8 cellular contexts compared by ENCODE assay signal in the genomic region with DNA sequence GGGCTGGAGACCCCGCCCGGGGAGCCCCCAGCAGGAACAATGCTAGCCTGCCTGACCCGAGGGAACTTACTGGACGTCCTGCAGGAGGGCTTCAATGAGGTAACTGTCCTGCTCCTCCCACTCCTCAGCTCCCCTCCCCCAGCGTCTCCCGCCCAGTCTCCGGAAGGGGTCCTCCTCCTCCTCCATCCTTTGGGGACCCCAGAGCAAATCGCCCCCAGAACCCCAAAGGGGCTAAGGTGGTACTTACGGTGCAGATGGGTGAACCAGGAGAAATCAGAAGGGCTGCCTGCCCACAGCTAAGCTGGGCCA. TPM values are rescaled to one million over a fixed set of nuclear protein-coding genes. Genes with fewer than 3 reads are reported as not detected.
A peak's percentile ranks its signal among the peaks of the same experiment; 100 is the strongest.
DNase-seq lines count a peak whose midpoint lies in the region; ATAC-seq, FAIRE-seq and TF ChIP-seq lines count a peak whose summit lies in the region.

No MANE protein-coding gene starts in this region.

- intact Hi-C loops in HCT116 (cut with micrococcal nuclease), result no loop called here
- intact Hi-C loops in activated CD8-positive, alpha-beta T cell treated with anti-CD3 and anti-CD28 coated beads for 36 hours (cut with micrococcal nuclease), result loop anchor here (5.0 to 10.0 kb wide), 2 partner anchors 40 to 87 kb away; partner anchors contain the start of gene DLAT

- no TSS peak for BruUV-seq in HCT116 (replicated peaks; lab: Mats Ljungman, UMichigan)

- peak; percentile 57 for ATAC-seq in HCT116
- no peak for ATAC-seq in activated CD8-positive, alpha-beta T cell treated with anti-CD3 and anti-CD28 coated beads for 36 hours
- ATAC-seq in GM19324 (IDR thresholded peaks at IDR 0.05; ENCODE audit: low FRiP score, unreplicated experiment), result no peak

- H2AFZ ChIP-seq in HCT116 (ENCODE audit: low read depth, low read length, poor library complexity, severe bottlenecking), result peak overlapping the region; percentile 83

- H3K4me3 ChIP-seq in HCT116 (replicated peaks in 1 of 2; ENCODE audit: low read depth in 1 of 2, low read length in 2 of 2) (peak overlapping the region; percentile 53 to 67), iPS DF 6.9 (ENCODE audit: low read length) (peak overlapping the region; percentile 70; the same call in 1 of the 2 replicates), skin epidermis (peak overlapping the region; percentile 45 to 86 (median 65))

- H3K27ac ChIP-seq in HCT116 (ENCODE audit: low read depth, low read length), result peak overlapping the region; percentile 42; the same call in 1 of the 2 replicates
- H3K27ac ChIP-seq in iPS DF 6.9 (ENCODE audit: low read length), result no peak overlapping the region
- peak overlapping the region in 20 of 21 experiments; percentile 12 to 90 (median 70) for H3K27ac ChIP-seq in skin epidermis

- POLR2A ChIA-PET in HCT116 (lab: Charles Lee), result interaction anchor here (0.6 to 0.8 kb wide), 2 partner anchors 11 to 191 kb away, joined by 4 read pairs; no protein-coding TSS in a partner anchor
- POLR2A ChIA-PET in activated CD8-positive, alpha-beta T cell treated with anti-CD3 and anti-CD28 coated beads for 36 hours (lab: Charles Lee), result interaction anchor here (0.8 to 3.2 kb wide), 2 partner anchors 10 to 40 kb away, joined by 3 to 16 read pairs; no protein-coding TSS in a partner anchor

- no peaks in the 10 kb centered on the region for H4K20me1 ChIP-seq in HCT116 (ENCODE audit: insufficient read depth)

- no peaks in the 10 kb centered on the region for H3K79me2 ChIP-seq in HCT116 (ENCODE audit: insufficient read depth, low read length)

- RAD21 ChIA-PET in HCT116 (lab: Charles Lee; ENCODE audit: low non-redundant PET in 1 of 2, low total read pairs in 2 of 2, uncharacterized antibody in 2 of 2, unreplicated experiment in 2 of 2), result no interaction called here

- peaks cover 61% of the 10 kb centered on the region for H3K4me1 Mint-ChIP-seq in activated CD8-positive, alpha-beta T cell treated with anti-CD3 and anti-CD28 coated beads for 36 hours (ENCODE audit: low read depth)

- H3K4me1 ChIP-seq in HCT116 (ENCODE audit: control insufficient read depth in 1 of 2, insufficient read depth in 2 of 2, low read length in 2 of 2) (peaks cover 20 to 29% of the 10 kb centered on the region in 2 experiments; a peak in 3 of 4 replicates), iPS DF 6.9 (ENCODE audit: control insufficient read depth, insufficient read depth, low read length) (peaks cover 8% of the 10 kb centered on the region)

- no peaks in the 10 kb centered on the region for H3K9me3 Mint-ChIP-seq in activated CD8-positive, alpha-beta T cell treated with anti-CD3 and anti-CD28 coated beads for 36 hours

- no peaks in the 10 kb centered on the region for H3K27me3 ChIP-seq in HCT116 (ENCODE audit: insufficient read depth, low read length)
- no peaks in the 10 kb centered on the region for H3K27me3 ChIP-seq in iPS DF 6.9 (ENCODE audit: control insufficient read depth, insufficient read depth, low read length)

- peak overlapping the region; percentile 67 for H3K9ac ChIP-seq in HCT116 (ENCODE audit: low read length)

- no peak for TF ChIP-seq CTCF in HCT116 (IDR thresholded peaks at IDR 0.05 in 2 of 3, conservative IDR thresholded peaks at IDR 0.05 in 1 of 3; ENCODE audit: borderline replicate concordance in 1 of 3, insufficient read depth in 1 of 3, low read depth in 2 of 3, low read length in 2 of 3)
- no peak for TF ChIP-seq CTCF in activated CD8-positive, alpha-beta T cell treated with anti-CD3 and anti-CD28 coated beads for 36 hours (IDR thresholded peaks at IDR 0.05)

- H3K4me2 ChIP-seq in HCT116 (ENCODE audit: low read length), result peak overlapping the region; percentile 89

- TF ChIP-seq POLR2A in HCT116 (IDR thresholded peaks at IDR 0.05; ENCODE audit: borderline replicate concordance, extremely low read depth, insufficient read depth, insufficient read length), result no peak

- no peak for TF ChIP-seq RAD21 in HCT116 (IDR thresholded peaks at IDR 0.05; ENCODE audit: low read depth)

- H3K36me3 Mint-ChIP-seq in activated CD8-positive, alpha-beta T cell treated with anti-CD3 and anti-CD28 coated beads for 36 hours (ENCODE audit: low read depth), result no peaks in the 10 kb centered on the region

- peak overlapping the region; percentile 75 for H3K4me3 Mint-ChIP-seq in activated CD8-positive, alpha-beta T cell treated with anti-CD3 and anti-CD28 coated beads for 36 hours

- H3K27ac Mint-ChIP-seq in activated CD8-positive, alpha-beta T cell treated with anti-CD3 and anti-CD28 coated beads for 36 hours, result peak overlapping the region; percentile 82

- WGBS in iPS DF 6.9 (ENCODE audit: insufficient coverage, insufficient read length), result no CpG with 5 or more reads among the region's 9 CpGs

- no peaks in the 10 kb centered on the region for H3K9me2 ChIP-seq in HCT116 (ENCODE audit: insufficient read depth)

- CTCF ChIA-PET in HCT116 (lab: Charles Lee), result interaction anchor here (0.6 kb wide), 1 partner anchor 11 kb away, joined by 3 read pairs; no protein-coding TSS in a partner anchor
- CTCF ChIA-PET in activated CD8-positive, alpha-beta T cell treated with anti-CD3 and anti-CD28 coated beads for 36 hours (lab: Charles Lee), result interaction anchor here (0.6 to 19.6 kb wide), 4 partner anchors 9 to 368 kb away, joined by 3 to 223 read pairs (median 8); no protein-coding TSS in a partner anchor

- no peaks in the 10 kb centered on the region for H3K36me3 ChIP-seq in HCT116 (ENCODE audit: control insufficient read depth in 1 of 2, insufficient read depth in 2 of 2, low read length in 2 of 2)
- no peaks in the 10 kb centered on the region for H3K36me3 ChIP-seq in iPS DF 6.9 (ENCODE audit: control insufficient read depth, insufficient read depth, low read length)

- FAIRE-seq in GM19239 (lab: Jason Lieb, UNC), result no peak

- no peaks in the 10 kb centered on the region for H3K9me3 ChIP-seq in HCT116 (ENCODE audit: control insufficient read depth in 1 of 2, insufficient read depth in 1 of 2, low read depth in 1 of 2, low read length in 2 of 2)
- H3K9me3 ChIP-seq in iPS DF 6.9 (ENCODE audit: control insufficient read depth, insufficient read depth, low read length), result no peaks in the 10 kb centered on the region

- H3K27me3 Mint-ChIP-seq in activated CD8-positive, alpha-beta T cell treated with anti-CD3 and anti-CD28 coated beads for 36 hours, result no peaks in the 10 kb centered on the region

- no peak for DNase-seq in HCT116 (ENCODE audit: low read depth, low spot score)
- no peak for DNase-seq in activated CD8-positive, alpha-beta T cell treated with anti-CD3 and anti-CD28 coated beads for 36 hours
- no peak for DNase-seq in iPS DF 6.9 (ENCODE audit: low read depth, low spot score)
- DNase-seq in NCI-H510A treated with DMSO at 0.1 percent for 48 hours (lab: John Stamatoyannopoulos, UW), result no peak
- DNase-seq in GM19239 (ENCODE audit: insufficient read length, low spot score), result no peak
- DNase-seq in NCI-H1417 treated with DMSO at 0.1 percent for 48 hours (lab: John Stamatoyannopoulos, UW), result no peak

TF ChIP-seq in HCT116, 20 proteins besides CTCF, POLR2A, EP300 and RAD21:
- no peak for TF ChIP-seq SIN3A (IDR thresholded peaks at IDR 0.05; ENCODE audit: low read depth)
TF ChIP-seq in HCT116: peak in this region for 0.

RNA-seq across cellular contexts. Expression of gene DIXDC1, which starts 0.3 kb away (rescaled TPM):
- total RNA-seq in HCT116 (2021; ENCODE audit: unreplicated experiment), result 5.6 TPM
- polyA plus RNA-seq in HCT116 (2012), result 3.3 and 3.5 TPM in 2 replicates
- total RNA-seq in activated CD8-positive, alpha-beta T cell treated with anti-CD3 and anti-CD28 coated beads for 36 hours, result 1 to 10 TPM; 9.1 to 9.4 TPM

RNA-seq across cellular contexts. Expression of gene C11orf52, which starts 18.7 kb away (rescaled TPM):
- 4.6 TPM for total RNA-seq in HCT116 (2021; ENCODE audit: unreplicated experiment)
- polyA plus RNA-seq in HCT116 (2012), result 5.9 and 6.3 TPM in 2 replicates
- not detected for total RNA-seq in activated CD8-positive, alpha-beta T cell treated with anti-CD3 and anti-CD28 coated beads for 36 hours

RNA-seq across cellular contexts. Expression of gene HSPB2, which starts 24.9 kb away (rescaled TPM):
- total RNA-seq in HCT116 (2021; ENCODE audit: unreplicated experiment), result not detected
- 0.09 and 0.11 TPM in 2 replicates for polyA plus RNA-seq in HCT116 (2012)
- total RNA-seq in activated CD8-positive, alpha-beta T cell treated with anti-CD3 and anti-CD28 coated beads for 36 hours, result not detected

RNA-seq across cellular contexts. Expression of gene CRYAB, which starts 25.8 kb away (rescaled TPM):
- not detected for total RNA-seq in HCT116 (2021; ENCODE audit: unreplicated experiment)
- polyA plus RNA-seq in HCT116 (2012), result not detected in 2 replicates
- not detected for total RNA-seq in activated CD8-positive, alpha-beta T cell treated with anti-CD3 and anti-CD28 coated beads for 36 hours

RNA-seq across cellular contexts. Expression of gene CFAP68, which starts 58.1 kb away (rescaled TPM):
- 49.6 TPM for total RNA-seq in HCT116 (2021; ENCODE audit: unreplicated experiment)
- polyA plus RNA-seq in HCT116 (2012), result 55.3 and 70.7 TPM in 2 replicates
- total RNA-seq in activated CD8-positive, alpha-beta T cell treated with anti-CD3 and anti-CD28 coated beads for 36 hours, result 10 to 100 TPM; 38.6 to 39.1 TPM
